Comparison of ENCODE assay signal across 11 cellular contexts in the genomic region with DNA sequence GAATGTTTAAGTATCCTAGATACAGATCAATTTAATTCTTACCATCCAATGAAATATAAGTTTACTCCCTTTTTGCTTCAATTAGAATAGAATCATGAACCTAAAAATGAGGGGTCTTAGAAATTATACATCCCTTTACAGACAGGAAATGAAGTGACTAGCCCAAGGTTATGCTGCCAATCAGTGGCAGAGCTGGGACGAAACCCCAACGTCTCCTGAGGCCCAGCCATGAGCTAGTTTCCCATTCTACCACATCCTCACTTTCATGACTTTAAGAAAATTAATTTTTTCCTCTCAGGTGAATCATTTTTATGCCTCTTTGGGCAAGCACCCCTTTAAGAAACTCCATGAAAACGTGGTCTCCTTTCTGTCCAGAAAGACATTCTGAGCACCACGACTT.
A peak's percentile ranks its signal among the peaks of the same experiment; 100 is the strongest.
DNase-seq lines count a peak whose midpoint lies in the region; ATAC-seq and TF ChIP-seq lines count a peak whose summit lies in the region.
"Had no signal": no experiment of that assay in that cellular context is flagged by ENCODE, and none has a peak within 500 bp of the region (broad histone marks: within the 10 kb centered on the region; RNA-seq: fewer than 3 reads in every experiment).

No MANE protein-coding gene starts in this region.

- TF ChIP-seq CTCF in nephron progenitor cell (IDR thresholded peaks at IDR 0.05): no peak

- H3K27ac Mint-ChIP-seq in activated naive CD4-positive, alpha-beta T cell treated with anti-CD3 and anti-CD28 coated beads, Interleukin-2, amount 10 ng/mL, durations not matched to agents 7 days and 5 days: peak overlapping the region; percentile 90
- H3K27ac Mint-ChIP-seq in nephron progenitor cell: peak overlapping the region; percentile 60

- CTCF ChIA-PET in activated naive CD4-positive, alpha-beta T cell treated with anti-CD3 and anti-CD28 coated beads, Interleukin-2, amount 10 ng/mL, durations not matched to agents 7 days and 5 days (lab: Charles Lee): interaction anchor here (1.0 to 2.6 kb wide), 6 partner anchors 14 to 83 kb away, joined by 3 to 12 read pairs (median 4); no protein-coding TSS in a partner anchor

- DNase-seq in stimulated activated CD4-positive, alpha-beta T cell treated with anti-CD3 and anti-CD28 coated beads, Interleukin-1b, Interleukin-23, amount 100 ng/mL, for 48 hours: peak; percentile 42
- no peak for DNase-seq in stimulated activated CD4-positive, alpha-beta T cell treated with anti-CD3 and anti-CD28 coated beads, Interleukin-2, amount 100 ng/mL, for 48 hours
- DNase-seq in activated naive CD4-positive, alpha-beta T cell treated with anti-CD3 and anti-CD28 coated beads, Interleukin-2, amount 10 ng/mL, durations not matched to agents 7 days and 5 days: peak; percentile 30
- no peak for DNase-seq in nephron progenitor cell
- no peak for DNase-seq in CD1c-positive myeloid dendritic cell (ENCODE audit: extremely low spot score)
- DNase-seq in NCI-H524 treated with DMSO at 0.1 percent for 48 hours (lab: John Stamatoyannopoulos, UW): no peak
- DNase-seq in NCI-H524 (lab: John Stamatoyannopoulos, UW): no peak
- DNase-seq: amygdala, H7, NCI-H2171 treated with DMSO at 0.1 percent for 48 hours had no signal

- ATAC-seq in HG03571 (IDR thresholded peaks at IDR 0.05; ENCODE audit: unreplicated experiment): no peak

- H3K9me3 Mint-ChIP-seq in activated naive CD4-positive, alpha-beta T cell treated with anti-CD3 and anti-CD28 coated beads, Interleukin-2, amount 10 ng/mL, durations not matched to agents 7 days and 5 days: no peaks in the 10 kb centered on the region
- H3K9me3 Mint-ChIP-seq in nephron progenitor cell: no peaks in the 10 kb centered on the region

- H3K4me1 Mint-ChIP-seq in activated naive CD4-positive, alpha-beta T cell treated with anti-CD3 and anti-CD28 coated beads, Interleukin-2, amount 10 ng/mL, durations not matched to agents 7 days and 5 days: peaks cover 89% of the 10 kb centered on the region
- H3K4me1 Mint-ChIP-seq in nephron progenitor cell: peaks cover 90% of the 10 kb centered on the region

- peaks cover 8% of the 10 kb centered on the region for H3K27me3 Mint-ChIP-seq in activated naive CD4-positive, alpha-beta T cell treated with anti-CD3 and anti-CD28 coated beads, Interleukin-2, amount 10 ng/mL, durations not matched to agents 7 days and 5 days
- H3K27me3 Mint-ChIP-seq in nephron progenitor cell (ENCODE audit: low read depth, poor library complexity): peaks cover 4% of the 10 kb centered on the region

- H3K4me3 Mint-ChIP-seq in activated naive CD4-positive, alpha-beta T cell treated with anti-CD3 and anti-CD28 coated beads, Interleukin-2, amount 10 ng/mL, durations not matched to agents 7 days and 5 days: peak overlapping the region; percentile 10
- H3K4me3 Mint-ChIP-seq in nephron progenitor cell: no peak overlapping the region

- peaks cover 27% of the 10 kb centered on the region for H3K36me3 Mint-ChIP-seq in activated naive CD4-positive, alpha-beta T cell treated with anti-CD3 and anti-CD28 coated beads, Interleukin-2, amount 10 ng/mL, durations not matched to agents 7 days and 5 days
- no peaks in the 10 kb centered on the region for H3K36me3 Mint-ChIP-seq in nephron progenitor cell (ENCODE audit: low read depth)

Comparison
In these comparisons a context has a peak if more than half of its experiments do, and no peak if none do; other contexts are left out.
1. DNase-seq: peak in stimulated activated CD4-positive, alpha-beta T cell treated with anti-CD3 and anti-CD28 coated beads, Interleukin-1b, Interleukin-23, amount 100 ng/mL, for 48 hours (single experiment) and activated naive CD4-positive, alpha-beta T cell treated with anti-CD3 and anti-CD28 coated beads, Interleukin-2, amount 10 ng/mL, durations not matched to agents 7 days and 5 days (single experiment); none in stimulated activated CD4-positive, alpha-beta T cell treated with anti-CD3 and anti-CD28 coated beads, Interleukin-2, amount 100 ng/mL, for 48 hours (0 of 2), nephron progenitor cell (single experiment), CD1c-positive myeloid dendritic cell (single experiment), NCI-H524 treated with DMSO at 0.1 percent for 48 hours (single experiment) and NCI-H524 (0 of 2).